ENCODE assay signal across 8 cellular contexts in the genomic region with DNA sequence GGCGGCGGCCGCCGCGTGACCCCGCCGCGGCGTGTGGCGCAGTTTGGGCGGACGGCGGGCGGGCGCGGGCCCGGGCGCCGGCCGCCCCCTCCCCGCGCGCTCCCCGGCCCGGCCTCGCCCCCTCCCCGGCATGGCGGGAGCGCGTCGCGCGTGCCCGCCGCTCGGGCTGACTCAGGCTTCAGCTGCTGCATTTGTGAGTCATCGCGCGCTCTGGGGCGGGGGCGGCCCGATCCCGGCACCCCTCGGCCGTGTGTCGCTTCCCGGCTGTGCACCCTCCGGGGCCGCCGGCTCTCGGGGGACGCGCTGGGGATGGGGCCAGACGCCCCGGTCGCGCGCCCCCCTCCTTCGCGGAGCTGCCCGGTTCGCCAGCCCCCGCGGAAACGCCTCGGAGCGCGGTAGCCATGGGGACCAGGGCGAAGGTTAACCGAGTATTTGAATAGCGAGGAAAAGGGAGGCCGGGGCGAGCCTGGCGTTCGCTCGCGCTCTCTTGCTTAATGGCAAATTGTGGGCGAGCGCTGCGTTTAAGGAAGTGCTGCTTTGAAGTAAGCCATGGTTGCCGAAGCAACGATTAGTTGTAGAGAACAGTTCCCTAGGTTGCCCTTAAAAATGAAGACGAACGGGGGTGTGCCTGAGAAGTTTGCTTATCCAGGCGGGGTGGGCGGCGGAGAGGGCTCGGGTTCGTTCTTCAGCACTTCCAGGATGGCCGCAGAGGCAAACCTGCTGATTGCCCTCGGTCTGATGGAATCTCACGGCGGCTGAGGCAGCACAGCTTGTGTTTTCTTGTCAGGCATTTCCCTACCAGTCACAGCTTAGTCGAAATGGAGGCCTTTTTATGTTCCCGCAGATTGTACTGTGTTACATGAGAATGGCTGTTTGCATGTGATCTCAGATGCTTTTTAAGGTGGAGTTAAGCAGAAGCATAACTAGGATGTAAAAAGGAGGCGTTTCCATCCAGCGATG. TPM values are rescaled to one million over a fixed set of nuclear protein-coding genes. Genes with fewer than 3 reads are reported as not detected.
A peak's percentile ranks its signal among the peaks of the same experiment; 100 is the strongest.
DNase-seq lines count a peak whose midpoint lies in the region; ATAC-seq and TF ChIP-seq lines count a peak whose summit lies in the region.

No MANE protein-coding gene starts in this region.

- H3K4me1 Mint-ChIP-seq in activated naive CD8-positive, alpha-beta T cell (ENCODE audit: low read depth): peaks cover 59% of the 10 kb centered on the region
- H3K4me1 Mint-ChIP-seq in osteocyte (ENCODE audit: unreplicated experiment): peaks cover 21% of the 10 kb centered on the region

- TF ChIP-seq POLR2A in GM19193 (IDR thresholded peaks at IDR 0.05; ENCODE audit: extremely low read depth, insufficient read depth, insufficient read length): peak; percentile 39

- H3K4me3 Mint-ChIP-seq in activated naive CD8-positive, alpha-beta T cell: peak overlapping the region; percentile 96
- H3K4me3 Mint-ChIP-seq in osteocyte (ENCODE audit: unreplicated experiment): peak overlapping the region; percentile 85

- no peaks in the 10 kb centered on the region for H3K9me3 ChIP-seq in SK-N-MC (ENCODE audit: low read depth, low read length)

- H3K4me3 ChIP-seq in AG10803 (ENCODE audit: low read length): peak overlapping the region; percentile 85
- H3K4me3 ChIP-seq in SK-N-MC: peak overlapping the region; percentile 98

- H3K36me3 ChIP-seq in SK-N-MC (ENCODE audit: insufficient read depth, low read length): peaks cover 52% of the 10 kb centered on the region

- peak overlapping the region; percentile 90; the same call in 1 of the 2 replicates for H3K27ac ChIP-seq in SK-N-MC
- H3K27ac ChIP-seq in temporal lobe (ENCODE audit: low read depth, low read length): peak overlapping the region; percentile 99

- peaks cover 17% of the 10 kb centered on the region for H3K36me3 Mint-ChIP-seq in activated naive CD8-positive, alpha-beta T cell
- peaks cover 43% of the 10 kb centered on the region for H3K36me3 Mint-ChIP-seq in osteocyte (ENCODE audit: unreplicated experiment)

- ATAC-seq in HG03439 (IDR thresholded peaks at IDR 0.05; ENCODE audit: unreplicated experiment): peak; percentile 20

- DNase-seq in AG10803 (ENCODE audit: low read depth): peak; percentile 54
- no peak for DNase-seq in SK-N-MC (ENCODE audit: low read depth, low spot score)
- peak; percentile 66 to 96 (median 86) for DNase-seq in head of caudate nucleus
- DNase-seq in osteocyte (ENCODE audit: extremely low spot score, unreplicated experiment): peak; percentile 89

- H3K27ac Mint-ChIP-seq in activated naive CD8-positive, alpha-beta T cell: peak overlapping the region; percentile 94
- H3K27ac Mint-ChIP-seq in osteocyte (ENCODE audit: unreplicated experiment): peak overlapping the region; percentile 87

- no peak for TF ChIP-seq CTCF in AG10803 (conservative IDR thresholded peaks at IDR 0.05; ENCODE audit: low read length)
- TF ChIP-seq CTCF in osteocyte (IDR thresholded peaks at IDR 0.05): no peak

- no peaks in the 10 kb centered on the region for H3K9me3 Mint-ChIP-seq in activated naive CD8-positive, alpha-beta T cell (ENCODE audit: low read depth)
- H3K9me3 Mint-ChIP-seq in osteocyte (ENCODE audit: unreplicated experiment): no peaks in the 10 kb centered on the region

- H3K9ac ChIP-seq in SK-N-MC (ENCODE audit: insufficient read length): peak overlapping the region; percentile 97

- intact Hi-C loops in head of caudate nucleus (cut with DNase I): loop anchor here (2.0 kb wide), 1 partner anchor 50 kb away; a partner anchor contains a TSS

- H3K27me3 Mint-ChIP-seq in activated naive CD8-positive, alpha-beta T cell: no peaks in the 10 kb centered on the region
- no peaks in the 10 kb centered on the region for H3K27me3 Mint-ChIP-seq in osteocyte (ENCODE audit: unreplicated experiment)

RNA-seq across cellular contexts. Expression of a gene that starts 0.9 kb away (rescaled TPM):
- 214 and 229 TPM in 2 replicates for total RNA-seq in osteocyte
- 122 TPM for total RNA-seq in temporal lobe

RNA-seq across cellular contexts. Expression of a gene that starts 50.3 kb away (rescaled TPM):
- total RNA-seq in osteocyte (81.7 and 84.2 TPM in 2 replicates), temporal lobe (94.7 TPM)
